Comparison of ENCODE assay signal across 14 cellular contexts in the genomic region with DNA sequence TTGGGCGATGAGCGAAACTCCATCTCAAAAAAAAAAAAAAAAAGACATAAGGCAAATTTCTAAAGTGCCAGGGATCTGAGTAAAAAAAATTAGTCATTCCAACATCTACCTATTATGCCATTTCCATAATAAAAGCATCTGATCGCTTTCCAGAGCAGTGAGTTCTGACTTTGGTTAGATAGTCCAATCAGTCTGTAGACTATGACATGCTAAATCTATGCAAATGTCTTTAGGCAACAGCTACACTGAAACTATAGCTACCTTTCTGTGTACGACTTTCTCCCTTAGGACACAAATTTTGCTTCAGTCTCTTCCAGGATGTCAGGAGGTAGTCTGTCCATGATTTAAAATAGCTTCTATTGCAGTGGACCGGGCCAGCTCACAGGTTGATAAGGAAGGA. TPM values are rescaled to one million over a fixed set of nuclear protein-coding genes. Genes with fewer than 3 reads are reported as not detected.
DNase-seq lines count a peak whose midpoint lies in the region; ATAC-seq and TF ChIP-seq lines count a peak whose summit lies in the region.
"Had no signal": no experiment of that assay in that cellular context is flagged by ENCODE, and none has a peak within 500 bp of the region (broad histone marks: within the 10 kb centered on the region; RNA-seq: fewer than 3 reads in every experiment).

No MANE protein-coding gene starts in this region.

- POLR2A ChIA-PET in CD8-positive, alpha-beta memory T cell (lab: Charles Lee) = no interaction called here

- H3K9me3 ChIP-seq in HUES6 (ENCODE audit: control insufficient read depth, insufficient read depth, low read depth, low read length) (no peaks in the 10 kb centered on the region), duodenal mucosa (ENCODE audit: control insufficient read depth in 1 of 2, low read length in 2 of 2) (no peaks in the 10 kb centered on the region), mucosa of descending colon (no peaks in the 10 kb centered on the region), tibial artery (no peaks in the 10 kb centered on the region)
- no peaks in the 10 kb centered on the region for H3K9me3 ChIP-seq in CD8-positive, alpha-beta memory T cell (ENCODE audit: low read length)
- H3K9me3 ChIP-seq: MG63 had no signal

- intact Hi-C loops in mucosa of descending colon (cut with DNase I, micrococcal nuclease) = no loop called here
- intact Hi-C loops in tibial artery (cut with DNase I; ENCODE audit: low total_unique reads) = loop anchor here (5.0 kb wide), 1 partner anchor 48 kb away; no protein-coding TSS in a partner anchor

- H3K27me3 Mint-ChIP-seq in CD8-positive, alpha-beta memory T cell = no peaks in the 10 kb centered on the region
- H3K27me3 Mint-ChIP-seq: activated naive CD8-positive, alpha-beta T cell treated with anti-CD3 and anti-CD28 coated beads, Interleukin-2, amount 50 U/mL, for 24 hours had no signal

- peaks cover 28% of the 10 kb centered on the region for H3K4me1 ChIP-seq in HUES6 (ENCODE audit: control insufficient read depth, insufficient read depth, low read length)
- H3K4me1 ChIP-seq in duodenal mucosa (ENCODE audit: control insufficient read depth in 1 of 2, insufficient read depth in 2 of 2, low read length in 2 of 2) = peaks cover 27% of the 10 kb centered on the region in 2 donors
- peaks cover 17% of the 10 kb centered on the region for H3K4me1 ChIP-seq in mucosa of descending colon (ENCODE audit: low read depth)
- H3K4me1 ChIP-seq in tibial artery = peaks cover 0 to 50% (median 28%) of the 10 kb centered on the region in 4 donors
- no peaks in the 10 kb centered on the region for H3K4me1 ChIP-seq in CD8-positive, alpha-beta memory T cell (ENCODE audit: insufficient read depth, low read length)

- H3K27me3 ChIP-seq in HUES6 (ENCODE audit: control insufficient read depth, insufficient read depth, low read length) = no peaks in the 10 kb centered on the region
- H3K27me3 ChIP-seq in duodenal mucosa (ENCODE audit: control insufficient read depth in 1 of 2, insufficient read depth in 2 of 2, low read length in 2 of 2) = no peaks in the 10 kb centered on the region
- H3K27me3 ChIP-seq in tibial artery = no peaks in the 10 kb centered on the region
- H3K27me3 ChIP-seq in CD8-positive, alpha-beta memory T cell (ENCODE audit: insufficient read depth, low read length, poor library complexity, severe bottlenecking) = no peaks in the 10 kb centered on the region
- H3K27me3 ChIP-seq: MG63 had no signal

- H3K9me3 Mint-ChIP-seq in CD8-positive, alpha-beta memory T cell = peaks cover 0 to 8% (median 2%) of the 10 kb centered on the region in 5 donors

- H3K27ac Mint-ChIP-seq in CD8-positive, alpha-beta memory T cell = no peak overlapping the region
- H3K27ac Mint-ChIP-seq: activated naive CD8-positive, alpha-beta T cell treated with anti-CD3 and anti-CD28 coated beads, Interleukin-2, amount 50 U/mL, for 24 hours; activated T-cell treated with anti-CD3 and anti-CD28 coated beads, Interleukin-2, amount 50 U/mL, for 72 hours; CD14-positive monocyte had no signal

- ATAC-seq in mucosa of descending colon = peak; percentile 11
- ATAC-seq: activated naive CD8-positive, alpha-beta T cell treated with anti-CD3 and anti-CD28 coated beads, Interleukin-2, amount 50 U/mL, for 24 hours; activated T-cell treated with anti-CD3 and anti-CD28 coated beads, Interleukin-2, amount 50 U/mL, for 72 hours had no signal

- H3K4me3 Mint-ChIP-seq in CD8-positive, alpha-beta memory T cell = no peak overlapping the region
- H3K4me3 Mint-ChIP-seq: activated naive CD8-positive, alpha-beta T cell treated with anti-CD3 and anti-CD28 coated beads, Interleukin-2, amount 50 U/mL, for 24 hours; activated T-cell treated with anti-CD3 and anti-CD28 coated beads, Interleukin-2, amount 50 U/mL, for 72 hours; CD14-positive monocyte had no signal

- H3K4me1 Mint-ChIP-seq in CD8-positive, alpha-beta memory T cell = no peaks in the 10 kb centered on the region
- H3K4me1 Mint-ChIP-seq: activated naive CD8-positive, alpha-beta T cell treated with anti-CD3 and anti-CD28 coated beads, Interleukin-2, amount 50 U/mL, for 24 hours; CD14-positive monocyte had no signal

- H3K27ac ChIP-seq in HUES6 (ENCODE audit: low read depth, low read length) = 0 out of 2 replicates have a peak overlapping the region, but pooled peaks have one; percentile 27
- H3K27ac ChIP-seq in duodenal mucosa (ENCODE audit: low read depth, low read length) = peak overlapping the region; percentile 46
- peak overlapping the region; percentile 78 to 86 for H3K27ac ChIP-seq in tibial artery
- H3K27ac ChIP-seq in CD8-positive, alpha-beta memory T cell (ENCODE audit: low read depth, low read length) = no peak overlapping the region

- H3K36me3 ChIP-seq in HUES6 (ENCODE audit: control insufficient read depth, insufficient read depth, low read length) (no peaks in the 10 kb centered on the region), duodenal mucosa (ENCODE audit: control insufficient read depth in 1 of 2, insufficient read depth in 2 of 2, low read length in 2 of 2) (no peaks in the 10 kb centered on the region), mucosa of descending colon (ENCODE audit: low read depth) (no peaks in the 10 kb centered on the region), tibial artery (peaks cover 0 to 7% (median 4%) of the 10 kb centered on the region in 3 donors)
- no peaks in the 10 kb centered on the region for H3K36me3 ChIP-seq in CD8-positive, alpha-beta memory T cell (ENCODE audit: insufficient read depth, low read length)
- H3K36me3 ChIP-seq: MG63 had no signal

- DNase-seq in mucosa of descending colon (no peak), tibial artery (no peak), NCI-H2107 treated with DMSO at 0.1 percent for 48 hours (lab: John Stamatoyannopoulos, UW; ENCODE audit: unreplicated experiment) (no peak), T-helper 1 cell (no peak)
- no peak for DNase-seq in CD8-positive, alpha-beta memory T cell
- DNase-seq: activated CD4-positive, alpha-beta T cell treated with anti-CD3 and anti-CD28 coated beads, Interleukin-2, amount 50 U/mL, for 4 hours; activated naive CD8-positive, alpha-beta T cell treated with anti-CD3 and anti-CD28 coated beads, Interleukin-2, amount 50 U/mL, for 24 hours; activated T-cell treated with anti-CD3 and anti-CD28 coated beads, Interleukin-2, amount 50 U/mL, for 72 hours; NCI-H187 treated with DMSO at 0.1 percent for 48 hours; NCI-H526 treated with DMSO at 0.1 percent for 48 hours had no signal

- H3K9ac ChIP-seq in HUES6 (ENCODE audit: low read length) (peak overlapping the region; percentile 18), duodenal mucosa (ENCODE audit: low read depth in 1 of 2, low read length in 2 of 2) (no peak overlapping the region)

- H3K4me3 ChIP-seq in HUES6 (ENCODE audit: low read depth, low read length) (no peak overlapping the region; the same call in 1 of the 2 replicates), duodenal mucosa (ENCODE audit: low read depth in 1 of 2, low read length in 2 of 2) (peak overlapping the region; percentile 18 to 42), mucosa of descending colon (no peak overlapping the region), tibial artery (no peak overlapping the region)
- H3K4me3 ChIP-seq in CD8-positive, alpha-beta memory T cell (ENCODE audit: low read length) = no peak overlapping the region
- H3K4me3 ChIP-seq: MG63 had no signal

- H3K36me3 Mint-ChIP-seq in CD8-positive, alpha-beta memory T cell = no peaks in the 10 kb centered on the region
- H3K36me3 Mint-ChIP-seq: CD14-positive monocyte had no signal

- CTCF ChIA-PET in CD8-positive, alpha-beta memory T cell (lab: Charles Lee) = interaction anchor here (1.4 kb wide), 1 partner anchor 10 kb away, joined by 4 read pairs; no protein-coding TSS in a partner anchor

- no peak for TF ChIP-seq CTCF in mucosa of descending colon (IDR thresholded peaks at IDR 0.05)
- TF ChIP-seq CTCF in tibial artery (IDR thresholded peaks at IDR 0.05) = no peak

RNA-seq across cellular contexts. Expression of gene ARHGAP44, which starts 58.9 kb away (rescaled TPM):
- total RNA-seq in mucosa of descending colon = 10 to 100 TPM; 34.4 to 92.3 (median 52.0) TPM
- total RNA-seq in CD8-positive, alpha-beta memory T cell = not detected
- not detected for polyA plus RNA-seq in CD8-positive, alpha-beta memory T cell
- polyA plus RNA-seq: CD14-positive monocyte had no signal

Comparison
In these comparisons a context has a peak if more than half of its experiments do, and no peak if none do; other contexts are left out.
1. H3K4me3 ChIP-seq: peak in duodenal mucosa (2 of 2); none in HUES6 (single experiment), mucosa of descending colon (single experiment), tibial artery (0 of 2) and CD8-positive, alpha-beta memory T cell (single experiment).
2. RNA of gene ARHGAP44, which starts 58.9 kb away (total RNA-seq): 34.4 to 92.3 TPM in mucosa of descending colon; not detected in CD8-positive, alpha-beta memory T cell; every median in the first group is over 10 times any median in the second.